In genomic region chr5:138936-139335, GRCh38 we compare ENCODE assay signal across 12 cellular contexts. TPM values are rescaled to one million over a fixed set of nuclear protein-coding genes. Genes with fewer than 3 reads are reported as not detected.
A peak's percentile ranks its signal among the peaks of the same experiment; 100 is the strongest.
DNase-seq lines count a peak whose midpoint lies in the region; ATAC-seq, FAIRE-seq and TF ChIP-seq lines count a peak whose summit lies in the region.
"Had no signal": no experiment of that assay in that cellular context is flagged by ENCODE, and none has a peak within 500 bp of the region (broad histone marks: within the 10 kb centered on the region; RNA-seq: fewer than 3 reads in every experiment).

No MANE protein-coding gene starts in this region.

- H3K4me3 ChIP-seq in SK-N-SH (ENCODE audit: low read depth in 2 of 2, low read length in 1 of 2) (no peak overlapping the region), H1 (ENCODE audit: extremely low read depth in 1 of 4, insufficient read depth in 2 of 4, low read depth in 3 of 4, low read length in 4 of 4) (no peak overlapping the region)
- H3K4me3 ChIP-seq in naive thymus-derived CD4-positive, alpha-beta T cell (ENCODE audit: low read length) = no peak overlapping the region
- H3K4me3 ChIP-seq: BLaER1 treated with 17β-estradiol and CSF1 and Interleukin-3, amounts not matched to agents 10 nM and 100 nM; HAP-1 had no signal

- no peaks in the 10 kb centered on the region for H3K36me3 Mint-ChIP-seq in naive thymus-derived CD4-positive, alpha-beta T cell
- no peaks in the 10 kb centered on the region for H3K36me3 Mint-ChIP-seq in naive thymus-derived CD8-positive, alpha-beta T cell
- H3K36me3 Mint-ChIP-seq: CD4-positive, CD25-positive, alpha-beta regulatory T cell had no signal

- H3K4ac ChIP-seq in H1 (replicated peaks; ENCODE audit: insufficient read length, low read depth, low read length) = no peak overlapping the region

- 0 out of 2 replicates have a peak overlapping the region, but pooled peaks have one; percentile 18 for H4K8ac ChIP-seq in H1 (ENCODE audit: extremely low read depth, insufficient read depth, low read length)

- H3K4me1 ChIP-seq in SK-N-SH (ENCODE audit: control insufficient read depth in 1 of 2, insufficient read depth in 2 of 2, low read depth in 1 of 2, low read length in 1 of 2) (no peaks in the 10 kb centered on the region), H1 (replicated peaks in 1 of 4; ENCODE audit: control insufficient read depth in 3 of 4, insufficient read depth in 4 of 4, low read length in 3 of 4) (peaks cover 0 to 6% (median 2%) of the 10 kb centered on the region in 4 experiments; a peak in 5 of 7 replicates)
- no peaks in the 10 kb centered on the region for H3K4me1 ChIP-seq in naive thymus-derived CD4-positive, alpha-beta T cell (ENCODE audit: control insufficient read depth in 2 of 2, insufficient read depth in 2 of 2, low read length in 2 of 2)
- H3K4me1 ChIP-seq: BLaER1 treated with 17β-estradiol and CSF1 and Interleukin-3, amounts not matched to agents 10 nM and 100 nM; HAP-1 had no signal

- no peaks in the 10 kb centered on the region for H3K9me3 Mint-ChIP-seq in naive thymus-derived CD4-positive, alpha-beta T cell
- H3K9me3 Mint-ChIP-seq in naive thymus-derived CD8-positive, alpha-beta T cell = peaks cover 0 to 3% (median 0%) of the 10 kb centered on the region in 9 donors

- DNase-seq in SK-N-SH (peak; percentile 19), H1 (ENCODE audit: low read depth in 1 of 2, low spot score in 2 of 2) (no peak), NCI-H2227 (lab: John Stamatoyannopoulos, UW; ENCODE audit: unreplicated experiment) (no peak)
- DNase-seq in naive thymus-derived CD4-positive, alpha-beta T cell = no peak
- no peak for DNase-seq in activated CD4-positive, CD25-positive, alpha-beta regulatory T cell (lab: John Stamatoyannopoulos, UW)
- no peak for DNase-seq in naive thymus-derived CD8-positive, alpha-beta T cell
- DNase-seq: CD4-positive, CD25-positive, alpha-beta regulatory T cell; GF-D8 had no signal

- FAIRE-seq in H1 (lab: Jason Lieb, UNC) = no peak

- H2BK5ac ChIP-seq in H1 (ENCODE audit: low read depth, low read length) = no peak overlapping the region

- intact Hi-C loops in naive thymus-derived CD4-positive, alpha-beta T cell (cut with micrococcal nuclease) = no loop called here

- H2BK120ac ChIP-seq in H1 (replicated peaks; ENCODE audit: low read depth, low read length) = no peak overlapping the region

- WGBS in SK-N-SH (ENCODE audit: low lambda C conversion rate) = 84% methylated on average over 8 of the region's 12 CpGs
- 77% methylated on average over 12 of the region's 12 CpGs; no CpG with 5 or more reads in 1 of the 2 experiments for WGBS in H1 (ENCODE audit: extremely low coverage in 1 of 2, insufficient coverage in 1 of 2, insufficient read length in 1 of 2, insufficient replicate concordance in 2 of 2, low coverage in 1 of 2, low lambda C conversion rate in 2 of 2, missing lambda C conversion rate in 1 of 2), 2 experiments

- TF ChIP-seq EP300 in SK-N-SH (IDR thresholded peaks at IDR 0.05; ENCODE audit: borderline replicate concordance in 1 of 2, low read depth in 1 of 2, low read length in 1 of 2) (no peak), H1 (IDR thresholded peaks at IDR 0.05; ENCODE audit: borderline replicate concordance in 1 of 2, low read depth in 2 of 2, low read length in 2 of 2) (no peak)

- H3K9me3 ChIP-seq in SK-N-SH (no peaks in the 10 kb centered on the region), H1 (ENCODE audit: insufficient read depth in 2 of 2, low read depth in 1 of 2, low read length in 1 of 2) (no peaks in the 10 kb centered on the region)
- no peaks in the 10 kb centered on the region for H3K9me3 ChIP-seq in naive thymus-derived CD4-positive, alpha-beta T cell (ENCODE audit: control insufficient read depth in 2 of 3, low read length in 3 of 3)
- H3K9me3 ChIP-seq: HAP-1 had no signal

- TF ChIP-seq RAD21 in SK-N-SH (IDR thresholded peaks at IDR 0.05; ENCODE audit: low read length) (no peak), H1 (IDR thresholded peaks at IDR 0.05 in 1 of 2, conservative IDR thresholded peaks at IDR 0.05 in 1 of 2; ENCODE audit: low read depth in 2 of 2, low read length in 2 of 2) (no peak)

- H2BK12ac ChIP-seq in H1 (ENCODE audit: low read depth, low read length) = no peak overlapping the region

- H4K5ac ChIP-seq in H1 (ENCODE audit: insufficient read length, low read depth, low read length) = no peak overlapping the region

- no peak overlapping the region for H2AK5ac ChIP-seq in H1 (ENCODE audit: low read depth, low read length)

- H4K20me1 ChIP-seq in SK-N-SH (ENCODE audit: insufficient read depth) (no peaks in the 10 kb centered on the region), H1 (replicated peaks in 1 of 2; ENCODE audit: control insufficient read depth in 1 of 2, insufficient read depth in 2 of 2, low read length in 2 of 2) (peaks cover 8 to 18% of the 10 kb centered on the region in 2 experiments)

- no peak overlapping the region for H4K91ac ChIP-seq in H1 (replicated peaks; ENCODE audit: insufficient read length, low read length)

- no peak for TF ChIP-seq POLR2A in H1 (IDR thresholded peaks at IDR 0.05; ENCODE audit: control extremely low read depth in 1 of 2, low read depth in 2 of 2, low read length in 2 of 2)

- H3K4me2 ChIP-seq in SK-N-SH = no peak overlapping the region
- no peak overlapping the region for H3K4me2 ChIP-seq in H1 (ENCODE audit: insufficient read depth in 1 of 2, low read depth in 2 of 2, low read length in 2 of 2)
- H3K4me2 ChIP-seq: BLaER1 treated with 17β-estradiol and CSF1 and Interleukin-3, amounts not matched to agents 10 nM and 100 nM had no signal

- no peaks in the 10 kb centered on the region for H3K36me3 ChIP-seq in SK-N-SH (replicated peaks in 1 of 2; ENCODE audit: control insufficient read depth in 1 of 2, insufficient read depth in 2 of 2, low read length in 1 of 2)
- H3K36me3 ChIP-seq in H1 (ENCODE audit: control insufficient read depth in 2 of 4, insufficient read depth in 4 of 4, low read length in 3 of 4) = peaks cover 5 to 35% (median 21%) of the 10 kb centered on the region in 4 experiments; a peak in 7 of 8 replicates
- no peaks in the 10 kb centered on the region for H3K36me3 ChIP-seq in naive thymus-derived CD4-positive, alpha-beta T cell (ENCODE audit: control insufficient read depth in 2 of 3, insufficient read depth in 3 of 3, low read length in 3 of 3)

- no peak overlapping the region for H3K27ac Mint-ChIP-seq in naive thymus-derived CD4-positive, alpha-beta T cell
- no peak overlapping the region for H3K27ac Mint-ChIP-seq in naive thymus-derived CD8-positive, alpha-beta T cell
- H3K27ac Mint-ChIP-seq: CD4-positive, CD25-positive, alpha-beta regulatory T cell had no signal

- peaks cover 10% of the 10 kb centered on the region for H3K79me1 ChIP-seq in H1 (ENCODE audit: low read depth, low read length)

- no peak overlapping the region for H3K9ac ChIP-seq in SK-N-SH
- H3K9ac ChIP-seq in H1 (replicated peaks in 1 of 4; ENCODE audit: extremely low read depth in 1 of 4, low read depth in 3 of 4, low read length in 3 of 4) = no peak overlapping the region
- H3K9ac ChIP-seq: BLaER1 treated with 17β-estradiol and CSF1 and Interleukin-3, amounts not matched to agents 10 nM and 100 nM had no signal

- H3K27me3 ChIP-seq in SK-N-SH (ENCODE audit: insufficient read depth) (no peaks in the 10 kb centered on the region), H1 (replicated peaks in 1 of 4; ENCODE audit: control insufficient read depth in 3 of 4, extremely low read depth in 1 of 4, insufficient read depth in 3 of 4, low read length in 3 of 4) (no peaks in the 10 kb centered on the region)
- H3K27me3 ChIP-seq in naive thymus-derived CD4-positive, alpha-beta T cell (ENCODE audit: control insufficient read depth in 2 of 2, insufficient read depth in 2 of 2, low read length in 2 of 2) = no peaks in the 10 kb centered on the region

- H3K4me1 Mint-ChIP-seq in naive thymus-derived CD4-positive, alpha-beta T cell = no peaks in the 10 kb centered on the region
- no peaks in the 10 kb centered on the region for H3K4me1 Mint-ChIP-seq in naive thymus-derived CD8-positive, alpha-beta T cell
- H3K4me1 Mint-ChIP-seq: CD4-positive, CD25-positive, alpha-beta regulatory T cell had no signal

- H3K79me2 ChIP-seq in SK-N-SH (ENCODE audit: insufficient read depth) (no peaks in the 10 kb centered on the region), H1 (ENCODE audit: control insufficient read depth in 1 of 2, insufficient read depth in 2 of 2, low read length in 2 of 2) (peaks cover 0 to 19% of the 10 kb centered on the region in 2 experiments; a peak in 3 of 4 replicates)

- no peak for ATAC-seq in SK-N-SH treated with all-trans-retinoic acid at 6 μM for 48 hours
- ATAC-seq in naive thymus-derived CD4-positive, alpha-beta T cell = peak; percentile 11
- no peak for ATAC-seq in naive thymus-derived CD8-positive, alpha-beta T cell

- no peak overlapping the region for H3K18ac ChIP-seq in H1 (ENCODE audit: extremely low read depth, low read length)

- H3F3A ChIP-seq in SK-N-SH (replicated peaks; ENCODE audit: insufficient read depth) = no peaks in the 10 kb centered on the region

- POLR2A ChIA-PET in SK-N-SH (lab: Yijun Ruan, JAX) (no interaction called here), H1 (lab: Charles Lee; ENCODE audit: partially characterized antibody) (interaction anchor here (0.8 to 1.6 kb wide), 4 partner anchors 9 to 65 kb away, joined by 3 to 4 read pairs (median 3); no protein-coding TSS in a partner anchor)
- POLR2A ChIA-PET in naive thymus-derived CD4-positive, alpha-beta T cell (lab: Charles Lee) = no interaction called here
- POLR2A ChIA-PET in naive thymus-derived CD8-positive, alpha-beta T cell (lab: Charles Lee) = no interaction called here

- no peak overlapping the region for H3K4me3 Mint-ChIP-seq in naive thymus-derived CD4-positive, alpha-beta T cell
- no peak overlapping the region for H3K4me3 Mint-ChIP-seq in naive thymus-derived CD8-positive, alpha-beta T cell
- H3K4me3 Mint-ChIP-seq: CD4-positive, CD25-positive, alpha-beta regulatory T cell had no signal

- no peak overlapping the region for H3K27ac ChIP-seq in SK-N-SH (ENCODE audit: low read depth in 2 of 2, low read length in 1 of 2)
- H3K27ac ChIP-seq in H1 (ENCODE audit: low read depth, low read length) = no peak overlapping the region
- no peak overlapping the region for H3K27ac ChIP-seq in naive thymus-derived CD4-positive, alpha-beta T cell (ENCODE audit: low read depth, low read length)
- H3K27ac ChIP-seq: 22Rv1; BLaER1 treated with 17β-estradiol and CSF1 and Interleukin-3, amounts not matched to agents 10 nM and 100 nM had no signal

- H3K23me2 ChIP-seq in H1 (ENCODE audit: low read depth, low read length) = 0 out of 2 replicates have a peak, but pooled peaks cover 3% of the 10 kb centered on the region

- H2BK20ac ChIP-seq in H1 (ENCODE audit: low read length) = no peak overlapping the region

- no peak overlapping the region for H3K14ac ChIP-seq in H1 (ENCODE audit: insufficient read length)

- TF ChIP-seq CTCF in SK-N-SH (IDR thresholded peaks at IDR 0.05) (no peak), H1 (IDR thresholded peaks at IDR 0.05; ENCODE audit: control extremely low read depth in 1 of 3, insufficient read depth in 1 of 3, low read depth in 1 of 3, low read length in 3 of 3) (no peak)

- no peak overlapping the region for H3K56ac ChIP-seq in H1 (replicated peaks; ENCODE audit: insufficient read length, low read depth, low read length)

- no peak overlapping the region for H3K23ac ChIP-seq in H1 (ENCODE audit: insufficient read length)

- no peak overlapping the region for H2AFZ ChIP-seq in SK-N-SH (ENCODE audit: low read depth)
- no peak overlapping the region for H2AFZ ChIP-seq in H1 (ENCODE audit: low read length)

- H3K27me3 Mint-ChIP-seq in naive thymus-derived CD4-positive, alpha-beta T cell = peaks cover 0 to 12% (median 5%) of the 10 kb centered on the region in 5 donors
- peaks cover 2 to 20% (median 9%) of the 10 kb centered on the region in 5 donors for H3K27me3 Mint-ChIP-seq in naive thymus-derived CD8-positive, alpha-beta T cell

- H2BK15ac ChIP-seq in H1 (ENCODE audit: low read length) = no peak overlapping the region

- CTCF ChIA-PET in SK-N-SH (lab: Yijun Ruan, JAX) (interaction anchor here (1.1 kb wide), 1 partner anchor 48 kb away, joined by 3 read pairs; no protein-coding TSS in a partner anchor), H1 (lab: Charles Lee; ENCODE audit: partially characterized antibody) (interaction anchor here (0.9 to 1.7 kb wide), 3 partner anchors 9 to 49 kb away, joined by 3 read pairs; no protein-coding TSS in a partner anchor)
- CTCF ChIA-PET in naive thymus-derived CD4-positive, alpha-beta T cell (lab: Charles Lee) = no interaction called here

- no peaks in the 10 kb centered on the region for H3K9me2 ChIP-seq in SK-N-SH

RNA-seq across cellular contexts. Expression of gene PLEKHG4B, which starts 47.0 kb away (rescaled TPM):
- polyA plus RNA-seq in SK-N-SH (2012; rRNA removed) (0.18 and 0.21 TPM in 2 replicates), H1 (2011; rRNA removed) (31.1 and 35.1 TPM in 2 replicates)
- 0.12 and 0.18 TPM in 2 replicates for polyA plus RNA-seq in SK-N-SH (2012; cell fraction: cytosol; rRNA removed)
- polyA plus RNA-seq in SK-N-SH (2012; cell fraction: nucleus; rRNA removed) = 0.25 and 0.86 TPM in 2 replicates
- 42.9 and 43.6 TPM in 2 replicates for total RNA-seq in H1 (2021; fragmentation: NEBNext Ultra II Directional; extraction: Animal tissue kit (Norgen Biotek cat#: 25700))
- polyA plus RNA-seq in H1 (2011; cell fraction: cytosol; rRNA removed) = 27.6 TPM
- 88.3 TPM for polyA plus RNA-seq in H1 (2011; cell fraction: nucleus; rRNA removed)
- polyA plus RNA-seq in H1 (2012, experiment 1 of 2) = 26.7 to 37.9 TPM (median 36.4 TPM) in 4 replicates
- 21.7 TPM for polyA plus RNA-seq in H1 (2012, experiment 2 of 2)
- 30.4 TPM for polyA plus RNA-seq in H1 (2013, experiment 1 of 2)
- 26.1 TPM for polyA plus RNA-seq in H1 (2013, experiment 2 of 2)
- polyA minus RNA-seq in H1 (2011; rRNA and poly(A)+ RNA removed) = 22.7 and 25.5 TPM in 2 replicates
- 19.9 TPM for polyA minus RNA-seq in H1 (2011; cell fraction: cytosol; rRNA and poly(A)+ RNA removed)
- 28.8 TPM for polyA minus RNA-seq in H1 (2011; cell fraction: nucleus; rRNA and poly(A)+ RNA removed)
- total RNA-seq in naive thymus-derived CD4-positive, alpha-beta T cell = 1 to 10 TPM in 1 of 5 experiments, under 1 TPM in 1, not detected in 3; 0.39 to 2.0 TPM
- not detected for polyA plus RNA-seq in naive thymus-derived CD4-positive, alpha-beta T cell
- total RNA-seq in naive thymus-derived CD8-positive, alpha-beta T cell = not detected
- polyA plus RNA-seq in naive thymus-derived CD8-positive, alpha-beta T cell = not detected
- total RNA-seq: CD4-positive, CD25-positive, alpha-beta regulatory T cell had no signal
- polyA plus RNA-seq: CD4-positive, CD25-positive, alpha-beta regulatory T cell had no signal

RNA-seq across cellular contexts. Expression of gene LRRC14B, which starts 52.4 kb away (rescaled TPM):
- polyA plus RNA-seq in SK-N-SH (2012; rRNA removed) = not detected in 2 replicates
- not detected in 2 replicates for polyA plus RNA-seq in SK-N-SH (2012; cell fraction: cytosol; rRNA removed)
- not detected in 2 replicates for polyA plus RNA-seq in SK-N-SH (2012; cell fraction: nucleus; rRNA removed)
- total RNA-seq in H1 (2021; fragmentation: NEBNext Ultra II Directional; extraction: Animal tissue kit (Norgen Biotek cat#: 25700)) = not detected in 2 replicates
- not detected in 2 replicates for polyA plus RNA-seq in H1 (2011; rRNA removed)
- not detected for polyA plus RNA-seq in H1 (2011; cell fraction: cytosol; rRNA removed)
- not detected for polyA plus RNA-seq in H1 (2011; cell fraction: nucleus; rRNA removed)
- polyA plus RNA-seq in H1 (2012, experiment 1 of 2) = not detected in 4 replicates
- polyA plus RNA-seq in H1 (2012, experiment 2 of 2) = not detected
- not detected for polyA plus RNA-seq in H1 (2013, experiment 1 of 2)
- not detected for polyA plus RNA-seq in H1 (2013, experiment 2 of 2)
- not detected in 2 replicates for polyA minus RNA-seq in H1 (2011; rRNA and poly(A)+ RNA removed)
- polyA minus RNA-seq in H1 (2011; cell fraction: cytosol; rRNA and poly(A)+ RNA removed) = not detected
- not detected for polyA minus RNA-seq in H1 (2011; cell fraction: nucleus; rRNA and poly(A)+ RNA removed)
- total RNA-seq in naive thymus-derived CD4-positive, alpha-beta T cell = not detected
- under 1 TPM in 1 of 2 donors, not detected in 1; 0.51 TPM for polyA plus RNA-seq in naive thymus-derived CD4-positive, alpha-beta T cell
- total RNA-seq in naive thymus-derived CD8-positive, alpha-beta T cell = not detected
- polyA plus RNA-seq in naive thymus-derived CD8-positive, alpha-beta T cell = under 1 TPM in 2 of 3 donors, not detected in 1; 0.13 to 0.31 TPM
- total RNA-seq: CD4-positive, CD25-positive, alpha-beta regulatory T cell had no signal
- polyA plus RNA-seq: CD4-positive, CD25-positive, alpha-beta regulatory T cell had no signal

Comparison
In these comparisons a context has a peak if more than half of its experiments do, and no peak if none do; other contexts are left out.
1. RNA of gene PLEKHG4B, which starts 47.0 kb away (polyA plus RNA-seq): 21.7 to 88.3 TPM in H1; 0.12 to 0.86 TPM in SK-N-SH, not detected in naive thymus-derived CD4-positive, alpha-beta T cell and not detected in naive thymus-derived CD8-positive, alpha-beta T cell; every median in the first group is over 10 times any median in the second.